Comparison of ENCODE assay signal across 8 cellular contexts in genomic region chr22:35835998-35836691, GRCh38.
DNase-seq lines count a peak whose midpoint lies in the region; ATAC-seq and TF ChIP-seq lines count a peak whose summit lies in the region.

No MANE protein-coding gene starts in this region.

- H3K27ac ChIP-seq in SJCRH30 (peak overlapping the region; percentile 89), fibroblast of lung (ENCODE audit: insufficient read depth, low read length) (peak overlapping the region; percentile 88)

- no peaks in the 10 kb centered on the region for H3K27me3 Mint-ChIP-seq in nephron (ENCODE audit: low read depth)
- peaks cover 34% of the 10 kb centered on the region for H3K27me3 Mint-ChIP-seq in activated naive CD4-positive, alpha-beta T cell treated with anti-CD3 and anti-CD28 coated beads, Interleukin-2, amount 10 ng/mL, durations not matched to agents 7 days and 5 days

- no peak for ATAC-seq in GM21723 (IDR thresholded peaks at IDR 0.05; ENCODE audit: unreplicated experiment)

- no peaks in the 10 kb centered on the region for H3K27me3 ChIP-seq in BJ (ENCODE audit: control insufficient read depth, insufficient read depth, low read length)
- no peaks in the 10 kb centered on the region for H3K27me3 ChIP-seq in SJCRH30
- H3K27me3 ChIP-seq in fibroblast of lung (ENCODE audit: control insufficient read depth, insufficient read depth, low read length), result no peaks in the 10 kb centered on the region

- peaks cover 57% of the 10 kb centered on the region for H3K4me1 Mint-ChIP-seq in nephron
- H3K4me1 Mint-ChIP-seq in activated naive CD4-positive, alpha-beta T cell treated with anti-CD3 and anti-CD28 coated beads, Interleukin-2, amount 10 ng/mL, durations not matched to agents 7 days and 5 days, result peaks cover 2% of the 10 kb centered on the region

- H2AFZ ChIP-seq in fibroblast of lung (ENCODE audit: low read length), result no peak overlapping the region

- DNase-seq in BJ (ENCODE audit: low read depth), result peak; percentile 72
- peak; percentile 19 for DNase-seq in KBM-7
- peak; percentile 81 to 91 for DNase-seq in SJCRH30
- DNase-seq in fibroblast of lung (ENCODE audit: low read depth in 2 of 2), result peak; percentile 89 to 93
- no peak for DNase-seq in activated naive CD4-positive, alpha-beta T cell treated with anti-CD3 and anti-CD28 coated beads, Interleukin-2, amount 10 ng/mL, durations not matched to agents 7 days and 5 days
- no peak for DNase-seq in GM10266 (ENCODE audit: extremely low spot score)

- H3K9ac ChIP-seq in fibroblast of lung (ENCODE audit: insufficient read depth, low read length), result peak overlapping the region; percentile 49

- POLR2A ChIA-PET in BJ (lab: Charles Lee), result interaction anchor here (0.6 to 0.7 kb wide), 2 partner anchors 97 to 206 kb away, joined by 8 to 12 read pairs; no protein-coding TSS in a partner anchor

- H3K4me3 ChIP-seq in BJ (ENCODE audit: low read depth, low read length) (peak overlapping the region; percentile 71), SJCRH30 (peak overlapping the region; percentile 67), fibroblast of lung (replicated peaks in 1 of 4; ENCODE audit: control extremely low read depth in 1 of 4, insufficient read depth in 1 of 4, low read depth in 3 of 4, low read length in 4 of 4) (peak overlapping the region; percentile 35 to 90 (median 67))

- TF ChIP-seq CTCF in BJ (IDR thresholded peaks at IDR 0.05; ENCODE audit: insufficient read depth, low read depth, low read length), result no peak
- TF ChIP-seq CTCF in fibroblast of lung (conservative IDR thresholded peaks at IDR 0.05 in 1 of 2, IDR thresholded peaks at IDR 0.05 in 1 of 2; ENCODE audit: low read depth in 1 of 2, low read length in 2 of 2), result no peak
- TF ChIP-seq CTCF in nephron (IDR thresholded peaks at IDR 0.05; ENCODE audit: unreplicated experiment in 3 of 3), result no peak
- TF ChIP-seq CTCF in GM10266 (IDR thresholded peaks at IDR 0.05; ENCODE audit: control insufficient read depth, insufficient read depth, low read depth, missing control alignments), result no peak

- no peaks in the 10 kb centered on the region for H3K9me3 ChIP-seq in SJCRH30 (replicated peaks)
- H3K9me3 ChIP-seq in fibroblast of lung (ENCODE audit: control insufficient read depth, insufficient read depth, low read depth, low read length), result no peaks in the 10 kb centered on the region

- H3K36me3 Mint-ChIP-seq in nephron (ENCODE audit: low read depth), result peaks cover 13% of the 10 kb centered on the region
- H3K36me3 Mint-ChIP-seq in activated naive CD4-positive, alpha-beta T cell treated with anti-CD3 and anti-CD28 coated beads, Interleukin-2, amount 10 ng/mL, durations not matched to agents 7 days and 5 days, result no peaks in the 10 kb centered on the region

- H3K4me2 ChIP-seq in fibroblast of lung (ENCODE audit: extremely low read depth, insufficient read depth, low read length), result peak overlapping the region; percentile 64

- H3K36me3 ChIP-seq in BJ (ENCODE audit: control insufficient read depth, insufficient read depth, low read length) (0 out of 2 replicates have a peak, but pooled peaks cover 2% of the 10 kb centered on the region), SJCRH30 (peaks cover 10% of the 10 kb centered on the region), fibroblast of lung (ENCODE audit: control insufficient read depth, insufficient read depth, low read length) (no peaks in the 10 kb centered on the region)

- peak overlapping the region; percentile 79 to 98 (median 93) for H3K4me3 Mint-ChIP-seq in nephron
- no peak overlapping the region for H3K4me3 Mint-ChIP-seq in activated naive CD4-positive, alpha-beta T cell treated with anti-CD3 and anti-CD28 coated beads, Interleukin-2, amount 10 ng/mL, durations not matched to agents 7 days and 5 days

- H3K4me1 ChIP-seq in SJCRH30 (peaks cover 10% of the 10 kb centered on the region), fibroblast of lung (ENCODE audit: control insufficient read depth, extremely low read depth, insufficient read depth, low read length) (peaks cover 7% of the 10 kb centered on the region)

- no peaks in the 10 kb centered on the region for H3K9me3 Mint-ChIP-seq in nephron
- H3K9me3 Mint-ChIP-seq in activated naive CD4-positive, alpha-beta T cell treated with anti-CD3 and anti-CD28 coated beads, Interleukin-2, amount 10 ng/mL, durations not matched to agents 7 days and 5 days, result no peaks in the 10 kb centered on the region

- in situ Hi-C loops in KBM-7 (cut with MboI; ENCODE audit: low pct_unique_long_range_greater_than_20kb, low sequenced_read_pairs), result no loop called here

- H3K79me2 ChIP-seq in fibroblast of lung (ENCODE audit: control insufficient read depth, insufficient read depth, low read length), result peaks cover 76% of the 10 kb centered on the region

- CTCF ChIA-PET in BJ (lab: Yijun Ruan, JAX), result interaction anchor here (0.6 to 2.4 kb wide), 5 partner anchors 14 to 209 kb away, joined by 3 to 7 read pairs (median 4); no protein-coding TSS in a partner anchor
- CTCF ChIA-PET in activated naive CD4-positive, alpha-beta T cell treated with anti-CD3 and anti-CD28 coated beads, Interleukin-2, amount 10 ng/mL, durations not matched to agents 7 days and 5 days (lab: Charles Lee), result no interaction called here

- no peaks in the 10 kb centered on the region for H4K20me1 ChIP-seq in fibroblast of lung (ENCODE audit: control insufficient read depth, extremely low read depth, insufficient read depth, low read length)

- H3K27ac Mint-ChIP-seq in nephron, result peak overlapping the region; percentile 95 to 99 (median 95)
- no peak overlapping the region for H3K27ac Mint-ChIP-seq in activated naive CD4-positive, alpha-beta T cell treated with anti-CD3 and anti-CD28 coated beads, Interleukin-2, amount 10 ng/mL, durations not matched to agents 7 days and 5 days

Comparison
In these comparisons a context has a peak if more than half of its experiments do, and no peak if none do; other contexts are left out.
1. DNase-seq: peak in BJ (single experiment), KBM-7 (single experiment), SJCRH30 (2 of 2) and fibroblast of lung (2 of 2); none in activated naive CD4-positive, alpha-beta T cell treated with anti-CD3 and anti-CD28 coated beads, Interleukin-2, amount 10 ng/mL, durations not matched to agents 7 days and 5 days (single experiment) and GM10266 (single experiment).
2. Peak in every context shown above with its lines, with median percentiles within 50 percentile points of each other: H3K4me3 ChIP-seq.